8 cellular contexts compared by ENCODE assay signal in the genomic region with DNA sequence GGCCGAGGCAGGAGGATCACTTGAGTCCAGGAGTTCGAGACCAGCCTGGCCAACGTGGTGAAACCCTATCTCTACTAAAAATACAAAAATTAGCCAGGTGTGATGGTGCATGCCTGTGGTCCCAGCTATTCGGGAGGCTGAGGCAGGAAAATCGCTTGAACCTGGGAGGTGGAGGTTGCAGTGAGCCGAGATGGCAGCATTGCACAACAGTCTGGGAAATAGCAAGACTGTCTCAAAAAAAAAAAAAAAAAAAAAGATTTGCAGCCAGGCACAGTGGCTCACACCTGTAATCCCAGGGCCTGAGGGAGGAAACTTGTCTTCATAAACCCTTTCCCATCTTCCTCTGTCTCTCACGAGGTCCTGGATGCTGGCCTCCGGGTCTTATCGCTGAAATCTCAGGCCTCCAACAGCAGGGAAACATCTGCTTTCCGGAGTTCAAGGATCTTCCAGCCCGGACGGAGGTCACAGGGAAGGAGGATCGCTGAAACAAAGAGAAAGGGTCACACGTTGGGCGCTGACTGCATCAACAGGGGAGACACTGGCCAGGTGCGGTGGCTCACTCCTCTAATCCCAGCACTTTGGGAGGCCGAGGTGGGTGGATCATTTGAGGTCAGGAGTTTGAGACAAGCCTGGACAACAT. TPM values are rescaled to one million over a fixed set of nuclear protein-coding genes. Genes with fewer than 3 reads are reported as not detected.
DNase-seq lines count a peak whose midpoint lies in the region; ATAC-seq, FAIRE-seq and TF ChIP-seq lines count a peak whose summit lies in the region.
"Not testable (repeated sequence)": the region's sequence is repeated elsewhere in the genome, so short reads cannot be mapped to it uniquely, and the experiment has no call there.
"Had no signal": no experiment of that assay in that cellular context is flagged by ENCODE, and none has a peak within 500 bp of the region (broad histone marks: within the 10 kb centered on the region; RNA-seq: fewer than 3 reads in every experiment).

No MANE protein-coding gene starts in this region.

- H2AK5ac ChIP-seq in IMR-90 (ENCODE audit: low read depth, low read length) = not testable (repeated sequence)

- H3K4me3 ChIP-seq in IMR-90 (ENCODE audit: insufficient read depth, low read depth, low read length); mammary epithelial cell (replicated peaks in 1 of 3; ENCODE audit: insufficient read depth in 1 of 3, low read depth in 2 of 3, low read length in 3 of 3); epithelial cell of esophagus (ENCODE audit: low read length); keratinocyte (ENCODE audit: control insufficient read depth in 2 of 3, extremely low read depth in 1 of 3, insufficient read depth in 2 of 3, low read depth in 1 of 3, low read length in 3 of 3); parathyroid adenoma (ENCODE audit: low read depth, low read length): not testable (repeated sequence)

- H4K91ac ChIP-seq in IMR-90 (ENCODE audit: insufficient read depth, low read depth, low read length) = not testable (repeated sequence)

- H3K23ac ChIP-seq in IMR-90 (ENCODE audit: low read depth, low read length) = not testable (repeated sequence)

- H3K9me3 ChIP-seq in IMR-90 (ENCODE audit: control insufficient read depth, insufficient read depth, low read length); mammary epithelial cell (replicated peaks; ENCODE audit: insufficient read depth, low read length); keratinocyte (ENCODE audit: control insufficient read depth, low read depth, low read length); parathyroid adenoma (ENCODE audit: control insufficient read depth, low read length): not testable (repeated sequence)

- CTCF ChIA-PET in IMR-90 (lab: Yijun Ruan, JAX) = not testable (repeated sequence)
- CTCF ChIA-PET in RWPE1 (lab: Yijun Ruan, JAX) (interaction anchor here (0.7 kb wide), 1 partner anchor 536 kb away, joined by 3 read pairs; no protein-coding TSS in a partner anchor), mammary epithelial cell (lab: Charles Lee; ENCODE audit: low non-redundant PET) (interaction anchor here (0.7 kb wide), 1 partner anchor 33 kb away, joined by 4 read pairs; a partner anchor contains a TSS)

- H3K4me2 ChIP-seq in IMR-90 (ENCODE audit: low read depth, low read length); mammary epithelial cell (ENCODE audit: insufficient read depth, low read depth, low read length): not testable (repeated sequence)
- peak overlapping the region; percentile 11 for H3K4me2 ChIP-seq in keratinocyte (ENCODE audit: control insufficient read depth, extremely low read depth, insufficient read depth, low read depth, low read length)
- H3K4me2 ChIP-seq in parathyroid adenoma (ENCODE audit: low read length) = peak overlapping the region; percentile 38

- not testable (repeated sequence) for DNase-seq in IMR-90; keratinocyte (ENCODE audit: low read depth, low spot score)
- DNase-seq in NCI-H2171 treated with DMSO at 0.1 percent for 48 hours (lab: John Stamatoyannopoulos, UW) = peak; percentile 68
- peak; percentile 60 for DNase-seq in RWPE1 (ENCODE audit: low spot score)
- DNase-seq in mammary epithelial cell = peak; percentile 81
- peak; percentile 81 for DNase-seq in epithelial cell of esophagus (ENCODE audit: low read depth)

- not testable (repeated sequence) for H4K8ac ChIP-seq in IMR-90 (ENCODE audit: low read depth in 2 of 2, low read length in 2 of 2)

- not testable (repeated sequence) for H3K4me1 ChIP-seq in IMR-90 (ENCODE audit: control insufficient read depth, insufficient read depth, low read length); parathyroid adenoma
- H3K4me1 ChIP-seq in mammary epithelial cell (ENCODE audit: insufficient read depth, low read length) = peaks cover 24% of the 10 kb centered on the region
- H3K4me1 ChIP-seq in keratinocyte (ENCODE audit: control insufficient read depth, extremely low read depth, insufficient read depth, low read length) = peaks cover 28% of the 10 kb centered on the region

- not testable (repeated sequence) for H4K5ac ChIP-seq in IMR-90 (ENCODE audit: low read depth, low read length)

- not testable (repeated sequence) for H3K27me3 ChIP-seq in IMR-90 (ENCODE audit: control insufficient read depth, insufficient read depth, low read length); mammary epithelial cell (ENCODE audit: insufficient read depth, low read length); keratinocyte (ENCODE audit: control insufficient read depth, extremely low read depth, insufficient read depth, low read length); parathyroid adenoma (ENCODE audit: control insufficient read depth, insufficient read depth, low read length)

- not testable (repeated sequence) for H3K36me3 ChIP-seq in IMR-90 (ENCODE audit: control insufficient read depth, insufficient read depth, low read length); mammary epithelial cell (ENCODE audit: insufficient read depth, low read length); keratinocyte (ENCODE audit: control insufficient read depth in 2 of 2, extremely low read depth in 1 of 2, insufficient read depth in 2 of 2, low read length in 2 of 2); parathyroid adenoma (ENCODE audit: control insufficient read depth, insufficient read depth, low read length)

- BruUV-seq in IMR-90 (replicated peaks; lab: Mats Ljungman, UMichigan); mammary epithelial cell (replicated peaks; lab: Mats Ljungman, UMichigan): not testable (repeated sequence)

- not testable (repeated sequence) for H3K9ac ChIP-seq in IMR-90 (ENCODE audit: low read depth, low read length); mammary epithelial cell (ENCODE audit: insufficient read depth, low read length); keratinocyte (ENCODE audit: control insufficient read depth, extremely low read depth, insufficient read depth, low read length); parathyroid adenoma

- POLR2A ChIA-PET in IMR-90 (lab: Charles Lee; ENCODE audit: unreplicated experiment) = not testable (repeated sequence)
- POLR2A ChIA-PET in RWPE1 (lab: Yijun Ruan, JAX; ENCODE audit: low non-redundant PET) = interaction anchor here (0.7 kb wide), 1 partner anchor 672 kb away, joined by 4 read pairs; no protein-coding TSS in a partner anchor

- not testable (repeated sequence) for TF ChIP-seq CTCF in IMR-90 (conservative IDR thresholded peaks at IDR 0.05; ENCODE audit: low read depth, low read length); RWPE1 (conservative IDR thresholded peaks at IDR 0.05; ENCODE audit: low read depth); mammary epithelial cell (conservative IDR thresholded peaks at IDR 0.05 in 1 of 2, IDR thresholded peaks at IDR 0.05 in 1 of 2; ENCODE audit: extremely low read depth in 1 of 2, insufficient read depth in 1 of 2, low read depth in 1 of 2, low read length in 2 of 2); epithelial cell of esophagus (IDR thresholded peaks at IDR 0.05; ENCODE audit: insufficient read depth, low read depth, low read length, missing control alignments); keratinocyte (optimal IDR thresholded peaks at IDR 0.05 in 1 of 3, IDR thresholded peaks at IDR 0.05 in 1 of 3, conservative IDR thresholded peaks at IDR 0.05 in 1 of 3; ENCODE audit: extremely low read depth in 1 of 3, insufficient read depth in 2 of 3, low read length in 3 of 3); parathyroid adenoma (IDR thresholded peaks at IDR 0.05)

- H3K9me1 ChIP-seq in IMR-90 (ENCODE audit: insufficient read depth, low read length); keratinocyte (ENCODE audit: control insufficient read depth, extremely low read depth, insufficient read depth, low read length): not testable (repeated sequence)

- H3K79me1 ChIP-seq in IMR-90 (ENCODE audit: low read depth in 1 of 2, low read length in 2 of 2) = not testable (repeated sequence)

- not testable (repeated sequence) for H2AK9ac ChIP-seq in IMR-90 (replicated peaks; ENCODE audit: low read depth, low read length, poor library complexity)

- H3K27ac ChIP-seq in IMR-90 (ENCODE audit: insufficient read depth, low read length); mammary epithelial cell (ENCODE audit: insufficient read depth, low read depth, low read length): not testable (repeated sequence)
- H3K27ac ChIP-seq in RWPE1 (peak overlapping the region; percentile 84), keratinocyte (ENCODE audit: control insufficient read depth, insufficient read depth, low read length) (peak overlapping the region; percentile 65), parathyroid adenoma (peak overlapping the region; percentile 68)

- no CpG with 5 or more reads among the region's 17 CpGs for WGBS in IMR-90 (ENCODE audit: extremely low coverage in 2 of 2, insufficient read length in 1 of 2), 2 experiments
- 62% methylated on average over 16 of the region's 17 CpGs for WGBS in mammary epithelial cell (ENCODE audit: low coverage, missing lambda C conversion rate)

- ATAC-seq in IMR-90 (ENCODE audit: low read depth) = not testable (repeated sequence)

- not testable (repeated sequence) for H2BK15ac ChIP-seq in IMR-90 (ENCODE audit: low read depth, low read length)

- not testable (repeated sequence) for H3K79me2 ChIP-seq in mammary epithelial cell (ENCODE audit: insufficient read depth, low read length); keratinocyte (ENCODE audit: control insufficient read depth, insufficient read depth, low read length); parathyroid adenoma

- in situ Hi-C loops in IMR-90 (cut with MboI; ENCODE audit: low sequenced_read_pairs); mammary epithelial cell (cut with MboI; ENCODE audit: low sequenced_read_pairs in 2 of 2): not testable (repeated sequence)

- not testable (repeated sequence) for H4K20me1 ChIP-seq in IMR-90 (ENCODE audit: insufficient read depth, low read length); mammary epithelial cell (ENCODE audit: insufficient read depth, low read length); keratinocyte (ENCODE audit: control insufficient read depth, extremely low read depth, insufficient read depth, low read length)

- FAIRE-seq in keratinocyte (lab: Jason Lieb, UNC) = peak; percentile 13

- H3K18ac ChIP-seq in IMR-90 (ENCODE audit: low read depth, low read length) = not testable (repeated sequence)

- not testable (repeated sequence) for H3K14ac ChIP-seq in IMR-90 (replicated peaks; ENCODE audit: low read depth, low read length)

- dilution Hi-C loops in IMR-90 (cut with HindIII; ENCODE audit: low sequenced_read_pairs, unreplicated experiment); mammary epithelial cell (cut with HindIII; ENCODE audit: low sequenced_read_pairs); keratinocyte (cut with MboI; ENCODE audit: extremely low pct_ligation_motif_present, low sequenced_read_pairs): not testable (repeated sequence)

- intact Hi-C loops in IMR-90 (cut with micrococcal nuclease); mammary epithelial cell (cut with micrococcal nuclease): not testable (repeated sequence)

- TF ChIP-seq POLR2A in IMR-90 (IDR thresholded peaks at IDR 0.05; ENCODE audit: low read depth, low read length) = not testable (repeated sequence)

- H2AFZ ChIP-seq in IMR-90 (replicated peaks; ENCODE audit: low read length, poor library complexity); mammary epithelial cell (ENCODE audit: low read depth, low read length); keratinocyte (ENCODE audit: control insufficient read depth, low read length): not testable (repeated sequence)
- H2AFZ ChIP-seq in parathyroid adenoma = peak overlapping the region; percentile 75

- not testable (repeated sequence) for H2BK120ac ChIP-seq in IMR-90 (ENCODE audit: low read depth, low read length)

- not testable (repeated sequence) for H3K56ac ChIP-seq in IMR-90 (ENCODE audit: extremely low read depth, insufficient read depth, low read length)

- not testable (repeated sequence) for H2BK20ac ChIP-seq in IMR-90 (ENCODE audit: low read depth, low read length)

- TF ChIP-seq RAD21 in IMR-90 (IDR thresholded peaks at IDR 0.05; ENCODE audit: low read length) = not testable (repeated sequence)

- not testable (repeated sequence) for H2BK5ac ChIP-seq in IMR-90 (ENCODE audit: low read depth, low read length, poor library complexity, severe bottlenecking)

- H3K4ac ChIP-seq in IMR-90 (ENCODE audit: low read depth, low read length) = not testable (repeated sequence)

RNA-seq across cellular contexts. Expression of a gene that starts 11.5 kb away (rescaled TPM):
- total RNA-seq in IMR-90 (2012; rRNA removed) = 50.8 and 53.4 TPM in 2 replicates
- 77.0 and 84.5 TPM in 2 replicates for polyA plus RNA-seq in IMR-90 (2012; rRNA removed)
- polyA plus RNA-seq in IMR-90 (2012; cell fraction: cytosol; rRNA removed) = 102 and 137 TPM in 2 replicates
- 80.0 and 184 TPM in 2 replicates for polyA plus RNA-seq in IMR-90 (2012; cell fraction: nucleus; rRNA removed; ENCODE audit: low replicate concordance)
- total RNA-seq in mammary epithelial cell = 100 to 1,000 TPM; 114 to 138 TPM
- polyA plus RNA-seq in mammary epithelial cell = 110 TPM
- polyA minus RNA-seq in mammary epithelial cell = 18.1 TPM
- polyA plus RNA-seq in keratinocyte = 97.2 to 188 TPM (median 119 TPM) in 3 replicates
- 29.7 TPM for polyA plus RNA-seq in keratinocyte (2011; ENCODE audit: low read depth)
- polyA plus RNA-seq in keratinocyte (2011; cell fraction: cytosol; rRNA removed) = 83.7 and 126 TPM in 2 replicates
- polyA plus RNA-seq in keratinocyte (2011; cell fraction: nucleus; rRNA removed) = 75.0 and 98.0 TPM in 2 replicates
- polyA plus RNA-seq in keratinocyte (2012; ENCODE audit: low replicate concordance) = 64.2 and 147 TPM in 2 replicates
- 78.2 to 101 TPM (median 96.4 TPM) in 3 replicates for polyA minus RNA-seq in keratinocyte
- 92.9 TPM for polyA minus RNA-seq in keratinocyte (2011; cell fraction: cytosol; rRNA and poly(A)+ RNA removed)
- polyA minus RNA-seq in keratinocyte (2011; cell fraction: nucleus; rRNA and poly(A)+ RNA removed) = 25.5 and 34.7 TPM in 2 replicates

RNA-seq across cellular contexts. Expression of a gene that starts 33.0 kb away (rescaled TPM):
- total RNA-seq in IMR-90 (2012; rRNA removed) (50.9 and 55.8 TPM in 2 replicates), mammary epithelial cell (10 to 100 TPM; 44.2 to 47.7 TPM)
- polyA plus RNA-seq in IMR-90 (2012; rRNA removed) (52.1 and 61.9 TPM in 2 replicates), mammary epithelial cell (44.4 TPM), keratinocyte (33.1 to 59.4 TPM (median 39.2 TPM) in 3 replicates)
- 52.5 and 65.2 TPM in 2 replicates for polyA plus RNA-seq in IMR-90 (2012; cell fraction: cytosol; rRNA removed)
- polyA plus RNA-seq in IMR-90 (2012; cell fraction: nucleus; rRNA removed; ENCODE audit: low replicate concordance) = 50.7 and 114 TPM in 2 replicates
- polyA minus RNA-seq in mammary epithelial cell (27.9 TPM), keratinocyte (36.4 to 162 TPM (median 53.6 TPM) in 3 replicates)
- 26.9 TPM for polyA plus RNA-seq in keratinocyte (2011; ENCODE audit: low read depth)
- polyA plus RNA-seq in keratinocyte (2011; cell fraction: cytosol; rRNA removed) = 25.1 and 41.3 TPM in 2 replicates
- polyA plus RNA-seq in keratinocyte (2011; cell fraction: nucleus; rRNA removed) = 33.1 and 34.0 TPM in 2 replicates
- polyA plus RNA-seq in keratinocyte (2012; ENCODE audit: low replicate concordance) = 24.3 and 30.8 TPM in 2 replicates
- 66.4 TPM for polyA minus RNA-seq in keratinocyte (2011; cell fraction: cytosol; rRNA and poly(A)+ RNA removed)
- 15.8 and 16.9 TPM in 2 replicates for polyA minus RNA-seq in keratinocyte (2011; cell fraction: nucleus; rRNA and poly(A)+ RNA removed)

RNA-seq across cellular contexts. Expression of a gene that starts 33.3 kb away (rescaled TPM):
- total RNA-seq in IMR-90 (2012; rRNA removed) (310 and 347 TPM in 2 replicates), mammary epithelial cell (100 to 1,000 TPM; 180 to 226 TPM)
- polyA plus RNA-seq in IMR-90 (2012; rRNA removed) (461 and 500 TPM in 2 replicates), mammary epithelial cell (248 TPM), keratinocyte (109 to 198 TPM (median 137 TPM) in 3 replicates)
- 350 and 779 TPM in 2 replicates for polyA plus RNA-seq in IMR-90 (2012; cell fraction: cytosol; rRNA removed)
- polyA plus RNA-seq in IMR-90 (2012; cell fraction: nucleus; rRNA removed; ENCODE audit: low replicate concordance) = 196 and 505 TPM in 2 replicates
- polyA minus RNA-seq in mammary epithelial cell (75.2 TPM), keratinocyte (83.4 to 139 TPM (median 121 TPM) in 3 replicates)
- 51.6 TPM for polyA plus RNA-seq in keratinocyte (2011; ENCODE audit: low read depth)
- polyA plus RNA-seq in keratinocyte (2011; cell fraction: cytosol; rRNA removed) = 94.7 and 217 TPM in 2 replicates
- polyA plus RNA-seq in keratinocyte (2011; cell fraction: nucleus; rRNA removed) = 78.8 and 124 TPM in 2 replicates
- polyA plus RNA-seq in keratinocyte (2012; ENCODE audit: low replicate concordance) = 125 and 165 TPM in 2 replicates
- polyA minus RNA-seq in keratinocyte (2011; cell fraction: cytosol; rRNA and poly(A)+ RNA removed) = 235 TPM
- polyA minus RNA-seq in keratinocyte (2011; cell fraction: nucleus; rRNA and poly(A)+ RNA removed) = 62.3 and 70.8 TPM in 2 replicates

RNA-seq across cellular contexts. Expression of a gene that starts 56.5 kb away (rescaled TPM):
- 0.56 and 0.90 TPM in 2 replicates for total RNA-seq in IMR-90 (2012; rRNA removed)
- polyA plus RNA-seq in IMR-90 (2012; rRNA removed) = 4.1 and 4.3 TPM in 2 replicates
- 2.1 and 8.4 TPM in 2 replicates for polyA plus RNA-seq in IMR-90 (2012; cell fraction: cytosol; rRNA removed)
- 2.4 and 8.1 TPM in 2 replicates for polyA plus RNA-seq in IMR-90 (2012; cell fraction: nucleus; rRNA removed; ENCODE audit: low replicate concordance)
- total RNA-seq in mammary epithelial cell = 1 to 10 TPM in 1 of 2 donors, under 1 TPM in 1; 0.33 to 1.4 TPM
- polyA plus RNA-seq in mammary epithelial cell = 0.65 TPM
- polyA minus RNA-seq in mammary epithelial cell = not detected
- polyA plus RNA-seq in keratinocyte = 0.09 to 0.23 TPM (median 0.14 TPM) in 3 replicates
- 0.62 TPM for polyA plus RNA-seq in keratinocyte (2011; ENCODE audit: low read depth)
- 0.12 and 0.32 TPM in 2 replicates for polyA plus RNA-seq in keratinocyte (2011; cell fraction: cytosol; rRNA removed)
- polyA plus RNA-seq in keratinocyte (2011; cell fraction: nucleus; rRNA removed) = 0.41 and 1.2 TPM in 2 replicates
- 0.21 and 0.75 TPM in 2 replicates for polyA plus RNA-seq in keratinocyte (2012; ENCODE audit: low replicate concordance)
- 0.52 TPM in 1 of 3 replicates, not detected in the others for polyA minus RNA-seq in keratinocyte
- not detected for polyA minus RNA-seq in keratinocyte (2011; cell fraction: cytosol; rRNA and poly(A)+ RNA removed)
- polyA minus RNA-seq in keratinocyte (2011; cell fraction: nucleus; rRNA and poly(A)+ RNA removed) = 0.93 TPM in 1 of 2 replicates, not detected in the other
- total RNA-seq: CD8-positive, alpha-beta memory T cell had no signal
- polyA plus RNA-seq: CD8-positive, alpha-beta memory T cell had no signal
